In the genomic region with DNA sequence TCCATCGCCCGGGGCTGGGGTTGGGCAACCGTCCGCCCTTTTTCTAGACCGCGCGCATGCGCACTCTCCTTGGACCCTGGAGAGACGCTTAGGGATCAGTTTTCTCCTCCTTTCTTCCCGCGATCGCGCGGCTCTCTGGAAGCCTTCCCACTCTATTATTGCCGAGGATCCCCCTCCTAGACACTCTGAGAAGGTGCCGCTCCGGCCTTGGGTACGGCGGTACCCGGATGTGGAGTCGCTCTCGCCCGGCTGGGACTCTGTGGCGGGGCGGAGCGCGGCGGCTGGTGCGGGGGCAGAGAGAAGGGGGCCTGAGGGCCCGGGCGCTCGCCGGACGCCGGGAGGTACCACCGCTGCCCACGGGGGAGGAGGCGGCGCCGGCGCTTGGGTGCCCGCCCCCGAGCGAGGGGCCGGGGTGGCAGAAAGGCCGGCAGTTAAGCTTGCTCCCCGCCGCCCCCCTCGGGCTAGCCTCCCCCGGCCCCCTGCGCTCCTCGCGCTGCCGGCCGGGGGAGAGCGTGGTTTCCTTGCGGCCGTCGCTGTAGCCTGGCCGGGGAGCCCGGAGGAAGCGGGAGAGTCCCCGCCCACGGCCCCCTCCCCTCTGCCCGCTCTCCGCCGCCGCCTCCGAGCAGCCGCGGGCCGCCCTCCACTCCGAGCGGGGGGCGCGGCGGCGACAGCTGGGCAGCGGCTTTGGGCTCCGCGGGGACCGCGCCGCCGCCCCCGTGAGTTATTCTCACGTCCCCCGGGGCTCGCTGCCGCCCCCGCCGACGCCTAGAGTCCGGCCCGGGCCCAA, we compare ENCODE assay signal across 8 cellular contexts. TPM values are rescaled to one million over a fixed set of nuclear protein-coding genes. Genes with fewer than 3 reads are reported as not detected.
A peak's percentile ranks its signal among the peaks of the same experiment; 100 is the strongest.
DNase-seq lines count a peak whose midpoint lies in the region; ATAC-seq, FAIRE-seq and TF ChIP-seq lines count a peak whose summit lies in the region.

Gene MIB1 (plus strand): TSS at position 69 of the 787 bp plus-strand sequence. CDS start 792 bp downstream, outside the sequence.

- no peaks in the 10 kb centered on the region; the same call in 1 of the 2 replicates for H4K20me1 ChIP-seq in OCI-LY7 (ENCODE audit: insufficient read depth, low read length)

- H3K4me3 ChIP-seq in OCI-LY7 (ENCODE audit: low read depth, low read length, poor library complexity, severe bottlenecking) (peak within 1 kb of the TSS; percentile 95), neuron (ENCODE audit: low read length) (peak within 1 kb of the TSS; percentile 99), vagina (peak within 1 kb of the TSS; percentile 77 to 91)

- peak in 1 of 2 donors; percentile 85 for TF ChIP-seq POLR2A in vagina (IDR thresholded peaks at IDR 0.05)

- H3K4me1 ChIP-seq in OCI-LY7 (ENCODE audit: insufficient read depth, low read length, poor library complexity, severe bottlenecking) (peaks cover 38% of the 10 kb centered on the region), neuron (ENCODE audit: insufficient read depth, low read length) (peaks cover 6% of the 10 kb centered on the region), vagina (peaks cover 45% of the 10 kb centered on the region)

- H3K79me2 ChIP-seq in OCI-LY7 (ENCODE audit: insufficient read depth, low read depth, low read length), result peaks cover 47% of the 10 kb centered on the region

- POLR2A ChIA-PET in OCI-LY7 (lab: Charles Lee), result interaction anchor here (0.5 to 4.7 kb wide), 23 partner anchors 8 to 1061 kb away, joined by 3 to 50 read pairs (median 4); partner anchors contain the start of genes ABHD3 and SNRPD1

- H3K9me3 ChIP-seq in OCI-LY7 (ENCODE audit: low read length) (no peaks in the 10 kb centered on the region), neuron (ENCODE audit: low read length) (peaks cover 4% of the 10 kb centered on the region), vagina (no peaks in the 10 kb centered on the region)

- DNase-seq in DMS114 treated with DMSO at 0.1 percent for 48 hours (lab: John Stamatoyannopoulos, UW; ENCODE audit: unreplicated experiment) (peak; percentile 89), OCI-LY7 (ENCODE audit: low spot score) (peak; percentile 82), activated gamma-delta T cell (lab: John Stamatoyannopoulos, UW) (peak; percentile 96), frontal cortex (ENCODE audit: low spot score in 2 of 2) (peak; percentile 67 to 76), vagina (ENCODE audit: extremely low spot score in 2 of 2) (peak in 1 of 2 donors; percentile 97)

- intact Hi-C loops in OCI-LY7 (cut with micrococcal nuclease; ENCODE audit: unreplicated experiment), result loop anchor here (1.0 to 5.0 kb wide), 4 partner anchors 37 to 141 kb away; partner anchors contain the start of genes ABHD3, ESCO1 and SNRPD1
- intact Hi-C loops in vagina (cut with DNase I), result no loop called here

- FAIRE-seq in frontal cortex (lab: Jason Lieb, UNC), result no peak

- CTCF ChIA-PET in OCI-LY7 (lab: Charles Lee; ENCODE audit: unreplicated experiment), result interaction anchor here (0.6 to 1.0 kb wide), 3 partner anchors 8 to 254 kb away, joined by 3 to 7 read pairs (median 3); partner anchors contain the start of gene ABHD3

- no peaks in the 10 kb centered on the region for H3K9me2 ChIP-seq in OCI-LY7 (ENCODE audit: insufficient read depth, low read length)

- no peak for TF ChIP-seq CTCF in OCI-LY7 (conservative IDR thresholded peaks at IDR 0.05; ENCODE audit: low read length)
- TF ChIP-seq CTCF in vagina (IDR thresholded peaks at IDR 0.05), result no peak

- ATAC-seq in GM19468 (IDR thresholded peaks at IDR 0.05; ENCODE audit: extremely low read depth, unreplicated experiment) (peak; percentile 34), HG03575 (IDR thresholded peaks at IDR 0.05; ENCODE audit: extremely low read depth, insufficient number of reproducible peaks, low FRiP score, unreplicated experiment) (peak; percentile 15)

- BruUV-seq in OCI-LY7 (replicated peaks; lab: Mats Ljungman, UMichigan), result no TSS peak

- peak within 1 kb of the TSS; percentile 70 for H2AFZ ChIP-seq in OCI-LY7 (ENCODE audit: low read length)
- peak within 1 kb of the TSS; percentile 92 for H2AFZ ChIP-seq in neuron (ENCODE audit: low read depth, low read length)

- H3K36me3 ChIP-seq in OCI-LY7 (ENCODE audit: insufficient read depth, low read length) (peaks cover 6% of the 10 kb centered on the region; the same call in 1 of the 2 replicates), neuron (ENCODE audit: insufficient read depth, low read length) (no peaks in the 10 kb centered on the region), vagina (no peaks in the 10 kb centered on the region)

- H3K27me3 ChIP-seq in neuron (ENCODE audit: insufficient read depth, low read length) (no peaks in the 10 kb centered on the region), vagina (no peaks in the 10 kb centered on the region)

- H3K27ac ChIP-seq in OCI-LY7 (ENCODE audit: low read depth, low read length, poor library complexity, severe bottlenecking), result peak within 1 kb of the TSS; percentile 80
- peak within 1 kb of the TSS; percentile 99 for H3K27ac ChIP-seq in vagina

- peak within 1 kb of the TSS; percentile 77 for H3K4me2 ChIP-seq in OCI-LY7 (ENCODE audit: low read length)

RNA-seq across cellular contexts. Expression of gene MIB1, which starts in this region (rescaled TPM):
- total RNA-seq in OCI-LY7 (2014; rRNA removed; shearing (Covaris generic)), result 40.5 and 51.6 TPM in 2 replicates
- total RNA-seq in OCI-LY7 (2022), result 81.6 and 84.5 TPM in 2 replicates
- 88.9 TPM for total RNA-seq in frontal cortex
- total RNA-seq in vagina, result 21.6 TPM
